9 cellular contexts compared by ENCODE assay signal in the genomic region with DNA sequence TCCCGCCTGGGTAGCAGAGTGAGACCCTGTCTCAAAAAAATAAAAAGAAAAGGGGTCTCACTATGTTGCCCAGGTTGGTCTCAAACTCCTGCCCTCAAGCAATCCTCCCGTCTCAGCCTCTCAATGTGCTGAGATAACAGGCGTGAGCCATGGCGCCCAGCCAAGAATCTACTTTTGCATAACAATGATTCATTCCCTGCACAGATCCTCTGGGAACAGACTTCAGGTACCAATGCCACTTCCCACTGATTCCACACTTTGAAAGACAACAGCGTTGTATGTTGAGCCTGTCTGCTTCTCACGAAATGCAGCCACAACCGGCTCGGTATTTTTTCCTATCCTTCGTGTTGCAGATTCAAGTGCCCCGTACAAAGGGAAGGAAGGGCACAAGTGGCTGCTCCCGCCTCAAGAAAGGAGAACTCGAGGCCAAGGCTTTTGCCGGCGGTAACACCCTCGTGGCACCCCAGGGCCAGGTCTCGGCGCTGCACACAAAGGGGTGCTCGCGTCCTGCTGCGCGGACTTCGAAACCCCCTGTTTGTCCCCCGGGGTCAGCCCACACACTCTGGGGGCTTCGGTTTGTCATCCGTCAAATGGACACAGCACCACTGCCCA. TPM values are rescaled to one million over a fixed set of nuclear protein-coding genes. Genes with fewer than 3 reads are reported as not detected.
DNase-seq lines count a peak whose midpoint lies in the region; ATAC-seq, FAIRE-seq and TF ChIP-seq lines count a peak whose summit lies in the region.
"Had no signal": no experiment of that assay in that cellular context is flagged by ENCODE, and none has a peak within 500 bp of the region (broad histone marks: within the 10 kb centered on the region; RNA-seq: fewer than 3 reads in every experiment).

No MANE protein-coding gene starts in this region.

- H3K4me1 Mint-ChIP-seq in activated CD8-positive, alpha-beta T cell treated with anti-CD3 and anti-CD28 coated beads for 36 hours (ENCODE audit: low read depth), result peaks cover 34% of the 10 kb centered on the region
- peaks cover 5% of the 10 kb centered on the region for H3K4me1 Mint-ChIP-seq in mesothelial cell of epicardium

- DNase-seq in NCI-H460 (ENCODE audit: extremely low read depth, low read depth) (peak; percentile 84), endothelial cell of umbilical vein (ENCODE audit: low read depth, low spot score) (peak; percentile 90), mesothelial cell of epicardium (ENCODE audit: low spot score in 2 of 2, unreplicated experiment in 2 of 2) (peak in 1 of 2 experiments; percentile 62), superior temporal gyrus (ENCODE audit: extremely low spot score) (peak; percentile 60)
- DNase-seq in activated CD8-positive, alpha-beta T cell treated with anti-CD3 and anti-CD28 coated beads for 36 hours, result peak; percentile 53

- CTCF ChIA-PET in activated CD8-positive, alpha-beta T cell treated with anti-CD3 and anti-CD28 coated beads for 36 hours (lab: Charles Lee), result interaction anchor here (0.7 to 4.5 kb wide), 5 partner anchors 10 to 889 kb away, joined by 3 to 18 read pairs (median 3); no protein-coding TSS in a partner anchor
- CTCF ChIA-PET in endothelial cell of umbilical vein (lab: Charles Lee), result interaction anchor here (0.7 to 1.0 kb wide), 4 partner anchors 9 to 20 kb away, joined by 3 to 4 read pairs (median 3); no protein-coding TSS in a partner anchor

- POLR2A ChIA-PET in activated CD8-positive, alpha-beta T cell treated with anti-CD3 and anti-CD28 coated beads for 36 hours (lab: Charles Lee), result interaction anchor here (1.0 to 4.7 kb wide), 3 partner anchors 10 to 97 kb away, joined by 3 to 27 read pairs (median 3); no protein-coding TSS in a partner anchor
- POLR2A ChIA-PET in endothelial cell of umbilical vein (lab: Charles Lee), result no interaction called here

- no TSS peak for BruUV-seq in endothelial cell of umbilical vein (replicated peaks; lab: Mats Ljungman, UMichigan)

- peaks cover 3 to 6% of the 10 kb centered on the region in 2 experiments for H3K36me3 ChIP-seq in endothelial cell of umbilical vein (ENCODE audit: control insufficient read depth in 2 of 2, extremely low read depth in 1 of 2, insufficient read depth in 2 of 2, low read length in 2 of 2)

- peak; percentile 95 for FAIRE-seq in endothelial cell of umbilical vein (lab: Jason Lieb, UNC)
- FAIRE-seq: TTC549 had no signal

- no peaks in the 10 kb centered on the region for H3K27me3 Mint-ChIP-seq in activated CD8-positive, alpha-beta T cell treated with anti-CD3 and anti-CD28 coated beads for 36 hours
- no peaks in the 10 kb centered on the region for H3K27me3 Mint-ChIP-seq in mesothelial cell of epicardium (ENCODE audit: low read depth)

- H3K4me1 ChIP-seq in endothelial cell of umbilical vein (ENCODE audit: control insufficient read depth, extremely low read depth, insufficient read depth, low read length), result peaks cover 10% of the 10 kb centered on the region

- peak overlapping the region; percentile 41 for H3K4me2 ChIP-seq in endothelial cell of umbilical vein (ENCODE audit: insufficient read depth, low read length)

- dilution Hi-C loops in endothelial cell of umbilical vein (cut with MboI; ENCODE audit: extremely low pct_ligation_motif_present, low sequenced_read_pairs), result no loop called here

- H3K9me1 ChIP-seq in endothelial cell of umbilical vein (replicated peaks; ENCODE audit: control insufficient read depth, extremely low read depth, insufficient read depth, low read length), result no peaks in the 10 kb centered on the region

- H3K27ac ChIP-seq in C4-2B (peak overlapping the region; percentile 86), endothelial cell of umbilical vein (ENCODE audit: insufficient read depth, low read depth, low read length) (peak overlapping the region; percentile 70)

- no peaks in the 10 kb centered on the region for H4K20me1 ChIP-seq in endothelial cell of umbilical vein (replicated peaks; ENCODE audit: control insufficient read depth, extremely low read depth, insufficient read depth, low read length)

- TF ChIP-seq CTCF in C4-2B (conservative IDR thresholded peaks at IDR 0.05) (no peak), endothelial cell of umbilical vein (IDR thresholded peaks at IDR 0.05; ENCODE audit: extremely low read depth in 1 of 2, insufficient read depth in 1 of 2, low read depth in 1 of 2, low read length in 2 of 2) (no peak), mesothelial cell of epicardium (IDR thresholded peaks at IDR 0.05; ENCODE audit: unreplicated experiment) (no peak)
- no peak for TF ChIP-seq CTCF in activated CD8-positive, alpha-beta T cell treated with anti-CD3 and anti-CD28 coated beads for 36 hours (IDR thresholded peaks at IDR 0.05)

- peak overlapping the region; percentile 91 for H3K9ac ChIP-seq in endothelial cell of umbilical vein (replicated peaks; ENCODE audit: extremely low read depth, insufficient read depth, low read length)

- TF ChIP-seq POLR2A in endothelial cell of umbilical vein (IDR thresholded peaks at IDR 0.05; ENCODE audit: low read depth, low read length), result no peak

- H3K27me3 ChIP-seq in endothelial cell of umbilical vein (ENCODE audit: control insufficient read depth in 2 of 2, insufficient read depth in 2 of 2, low read length in 2 of 2), result no peaks in the 10 kb centered on the region

- no peaks in the 10 kb centered on the region for H3K9me3 ChIP-seq in endothelial cell of umbilical vein (replicated peaks; ENCODE audit: control insufficient read depth, insufficient read depth, low read length)

- peak overlapping the region; percentile 57 to 100 (median 76) for H3K4me3 ChIP-seq in endothelial cell of umbilical vein (replicated peaks in 1 of 3; ENCODE audit: insufficient read depth in 1 of 3, low read depth in 1 of 3, low read length in 3 of 3)

- intact Hi-C loops in activated CD8-positive, alpha-beta T cell treated with anti-CD3 and anti-CD28 coated beads for 36 hours (cut with micrococcal nuclease), result no loop called here
- intact Hi-C loops in endothelial cell of umbilical vein (cut with micrococcal nuclease), result no loop called here

- H3K27ac Mint-ChIP-seq in activated CD8-positive, alpha-beta T cell treated with anti-CD3 and anti-CD28 coated beads for 36 hours, result peak overlapping the region; percentile 93
- peak overlapping the region; percentile 96 for H3K27ac Mint-ChIP-seq in mesothelial cell of epicardium

- ATAC-seq in GM19351 (IDR thresholded peaks at IDR 0.05; ENCODE audit: unreplicated experiment) (peak; percentile 27), HG03457 (IDR thresholded peaks at IDR 0.05; ENCODE audit: unreplicated experiment) (peak; percentile 26)
- ATAC-seq in activated CD8-positive, alpha-beta T cell treated with anti-CD3 and anti-CD28 coated beads for 36 hours, result peak; percentile 25

- peaks cover 35% of the 10 kb centered on the region for H3K36me3 Mint-ChIP-seq in activated CD8-positive, alpha-beta T cell treated with anti-CD3 and anti-CD28 coated beads for 36 hours (ENCODE audit: low read depth)
- H3K36me3 Mint-ChIP-seq in mesothelial cell of epicardium, result peaks cover 17% of the 10 kb centered on the region

- no peaks in the 10 kb centered on the region for H3K9me3 Mint-ChIP-seq in activated CD8-positive, alpha-beta T cell treated with anti-CD3 and anti-CD28 coated beads for 36 hours
- H3K9me3 Mint-ChIP-seq in mesothelial cell of epicardium, result no peaks in the 10 kb centered on the region

- H2AFZ ChIP-seq in endothelial cell of umbilical vein (ENCODE audit: low read depth, low read length), result peak overlapping the region; percentile 51

- H3K4me3 Mint-ChIP-seq in activated CD8-positive, alpha-beta T cell treated with anti-CD3 and anti-CD28 coated beads for 36 hours, result peak overlapping the region; percentile 96
- peak overlapping the region; percentile 97 for H3K4me3 Mint-ChIP-seq in mesothelial cell of epicardium

- H3K79me2 ChIP-seq in endothelial cell of umbilical vein (ENCODE audit: control insufficient read depth, insufficient read depth, low read length), result peaks cover 34% of the 10 kb centered on the region

TF ChIP-seq in endothelial cell of umbilical vein, 7 proteins besides CTCF, POLR2A, EP300 and RAD21 (continues in another document):
- TF ChIP-seq POLR2AphosphoS5 (IDR thresholded peaks at IDR 0.05; ENCODE audit: insufficient read depth, low read depth, low read length) (no peak), MYC (IDR thresholded peaks at IDR 0.05; ENCODE audit: low read depth, low read length) (no peak), GATA2 (IDR thresholded peaks at IDR 0.05; ENCODE audit: insufficient read depth, insufficient read length, low read depth, low read length) (peak; percentile 23), JUN (IDR thresholded peaks at IDR 0.05; ENCODE audit: borderline replicate concordance, insufficient read depth, insufficient read length, low read depth) (peak; percentile 13), FOS (IDR thresholded peaks at IDR 0.05; ENCODE audit: borderline replicate concordance, insufficient read depth, low read length) (peak; percentile 63)

RNA-seq across cellular contexts. Expression of a gene that starts 0.7 kb away (rescaled TPM):
- total RNA-seq in NCI-H460 (2014; rRNA removed; shearing (Covaris generic)), result 8.7 and 9.8 TPM in 2 replicates
- 24.5 and 27.7 TPM in 2 replicates for polyA plus RNA-seq in NCI-H460 (2014; cell fraction: nucleus; rRNA removed)
- 10 to 100 TPM; 17.7 to 20.2 TPM for total RNA-seq in activated CD8-positive, alpha-beta T cell treated with anti-CD3 and anti-CD28 coated beads for 36 hours
- total RNA-seq in endothelial cell of umbilical vein (26.1 and 28.2 TPM in 2 replicates), mesothelial cell of epicardium (20.9 to 24.3 TPM (median 24.1 TPM) in 3 replicates)
- polyA plus RNA-seq in endothelial cell of umbilical vein, result 31.6 and 48.2 TPM in 2 replicates
- polyA plus RNA-seq in endothelial cell of umbilical vein (2011; cell fraction: cytosol; rRNA removed), result 12.8 and 14.1 TPM in 2 replicates
- 54.2 and 59.2 TPM in 2 replicates for polyA plus RNA-seq in endothelial cell of umbilical vein (2011; cell fraction: nucleus; rRNA removed)
- 15.6 and 16.1 TPM in 2 replicates for polyA plus RNA-seq in endothelial cell of umbilical vein (2012)
- 72.0 and 108 TPM in 2 replicates for polyA minus RNA-seq in endothelial cell of umbilical vein
- polyA minus RNA-seq in endothelial cell of umbilical vein (2011; cell fraction: cytosol; rRNA and poly(A)+ RNA removed), result 26.7 TPM
- 47.7 and 51.9 TPM in 2 replicates for polyA minus RNA-seq in endothelial cell of umbilical vein (2011; cell fraction: nucleus; rRNA and poly(A)+ RNA removed)

RNA-seq across cellular contexts. Expression of a gene that starts 36.9 kb away (rescaled TPM):
- total RNA-seq in NCI-H460 (2014; rRNA removed; shearing (Covaris generic)), result 122 and 128 TPM in 2 replicates
- 84.8 and 124 TPM in 2 replicates for polyA plus RNA-seq in NCI-H460 (2014; cell fraction: nucleus; rRNA removed)
- 10 to 100 TPM; 61.3 to 63.3 TPM for total RNA-seq in activated CD8-positive, alpha-beta T cell treated with anti-CD3 and anti-CD28 coated beads for 36 hours
- total RNA-seq in endothelial cell of umbilical vein (190 and 196 TPM in 2 replicates), mesothelial cell of epicardium (125 to 145 TPM (median 144 TPM) in 3 replicates)
- polyA plus RNA-seq in endothelial cell of umbilical vein, result 191 and 199 TPM in 2 replicates
- polyA plus RNA-seq in endothelial cell of umbilical vein (2011; cell fraction: cytosol; rRNA removed), result 137 and 140 TPM in 2 replicates
- polyA plus RNA-seq in endothelial cell of umbilical vein (2011; cell fraction: nucleus; rRNA removed), result 67.5 and 75.9 TPM in 2 replicates
- polyA plus RNA-seq in endothelial cell of umbilical vein (2012), result 134 and 142 TPM in 2 replicates
- polyA minus RNA-seq in endothelial cell of umbilical vein, result 159 and 164 TPM in 2 replicates
- 53.8 TPM for polyA minus RNA-seq in endothelial cell of umbilical vein (2011; cell fraction: cytosol; rRNA and poly(A)+ RNA removed)
- polyA minus RNA-seq in endothelial cell of umbilical vein (2011; cell fraction: nucleus; rRNA and poly(A)+ RNA removed), result 45.4 and 50.1 TPM in 2 replicates
